Comparison of ENCODE assay signal across 8 cellular contexts in the genomic region with DNA sequence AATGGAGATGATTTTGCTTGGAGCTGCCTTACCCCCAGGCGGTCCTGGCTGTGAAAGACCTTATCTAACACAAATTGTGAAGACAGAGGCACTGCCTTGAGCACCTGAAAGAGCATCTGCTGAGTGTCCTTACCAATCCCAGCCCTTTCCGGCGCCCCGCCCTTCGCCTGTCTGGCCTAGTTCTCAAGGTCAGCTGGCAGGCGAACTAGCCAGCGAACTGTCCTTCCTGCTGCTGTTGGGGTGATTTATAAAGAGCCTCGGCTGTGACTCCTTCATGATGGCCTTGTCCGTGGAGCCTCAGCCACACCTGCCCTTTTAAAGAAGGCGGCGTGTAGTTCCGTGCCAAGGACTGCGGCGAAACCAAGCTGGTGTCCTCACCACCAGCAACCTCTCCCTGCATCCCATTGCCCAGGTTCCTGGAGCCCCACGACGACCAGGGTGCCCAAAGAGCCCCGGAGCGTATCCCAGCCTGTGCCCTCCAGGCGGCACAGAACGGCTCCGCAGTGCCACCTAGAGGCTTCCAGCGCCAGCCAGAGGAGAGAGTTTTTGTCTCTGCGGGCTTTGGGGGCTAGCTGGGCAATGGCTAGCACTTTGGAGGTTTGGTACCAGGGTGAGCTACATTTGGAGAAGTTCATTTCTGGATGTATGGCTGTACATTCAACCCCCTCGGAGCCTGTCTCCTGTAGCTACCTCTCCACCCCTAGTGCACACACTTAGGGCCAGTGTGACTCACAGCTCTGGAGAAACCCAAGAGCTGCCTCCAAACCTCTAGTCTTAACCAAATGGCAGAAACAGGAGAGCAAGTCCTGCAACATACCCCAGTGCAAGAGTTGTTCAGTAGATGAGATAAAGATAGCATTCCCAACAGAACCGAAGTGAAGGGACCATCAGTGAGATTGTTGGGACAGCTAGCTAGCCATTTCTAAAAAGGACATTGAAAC. TPM values are rescaled to one million over a fixed set of nuclear protein-coding genes. Genes with fewer than 3 reads are reported as not detected.
A peak's percentile ranks its signal among the peaks of the same experiment; 100 is the strongest.
DNase-seq lines count a peak whose midpoint lies in the region; ATAC-seq and TF ChIP-seq lines count a peak whose summit lies in the region.

No MANE protein-coding gene starts in this region.

- peak; percentile 54 for ATAC-seq in CD8-positive, alpha-beta T cell
- ATAC-seq in GM19324 (IDR thresholded peaks at IDR 0.05; ENCODE audit: low FRiP score, unreplicated experiment) = peak; percentile 73
- peak; percentile 84 for ATAC-seq in WTC11
- no peak for ATAC-seq in HG02840 (IDR thresholded peaks at IDR 0.05; ENCODE audit: low FRiP score, unreplicated experiment)

- peaks cover 3% of the 10 kb centered on the region for H3K4me1 Mint-ChIP-seq in CD8-positive, alpha-beta T cell (ENCODE audit: low read depth)
- H3K4me1 Mint-ChIP-seq in WTC11 = peaks cover 18% of the 10 kb centered on the region

- DNase-seq in CD8-positive, alpha-beta T cell = peak; percentile 4 to 54 (median 22)
- peak; percentile 21 for DNase-seq in HuH-7 (ENCODE audit: low spot score)
- peak; percentile 68 for DNase-seq in WTC11 (ENCODE audit: low spot score)
- DNase-seq in coronary artery (ENCODE audit: low spot score) = no peak
- DNase-seq in medulla oblongata (ENCODE audit: extremely low spot score) = peak; percentile 19
- peak; percentile 34 to 39 for DNase-seq in thyroid gland

- H3K27me3 Mint-ChIP-seq in CD8-positive, alpha-beta T cell (ENCODE audit: low read depth) = peaks cover 16% of the 10 kb centered on the region
- H3K27me3 Mint-ChIP-seq in WTC11 (ENCODE audit: low read depth) = no peaks in the 10 kb centered on the region

- no peak overlapping the region for H3K27ac Mint-ChIP-seq in CD8-positive, alpha-beta T cell
- H3K27ac Mint-ChIP-seq in WTC11 = no peak overlapping the region

- 26 to 45% methylated on average over 2 to 4 of the region's 25 CpGs for WGBS in thyroid gland, 2 donors

- peak overlapping the region; percentile 37 for H3K4me3 Mint-ChIP-seq in CD8-positive, alpha-beta T cell
- H3K4me3 Mint-ChIP-seq in WTC11 = peak overlapping the region; percentile 57

- CTCF ChIA-PET in CD8-positive, alpha-beta T cell (lab: Charles Lee) = interaction anchor here (0.8 to 2.1 kb wide), 2 partner anchors 16 to 45 kb away, joined by 3 to 5 read pairs; no protein-coding TSS in a partner anchor
- CTCF ChIA-PET in WTC11 (lab: Charles Lee) = interaction anchor here (0.8 to 4.8 kb wide), 17 partner anchors 11 to 588 kb away, joined by 3 to 56 read pairs (median 7); partner anchors contain the start of genes GPR50 and VMA21

- H3K4me1 ChIP-seq in CD8-positive, alpha-beta T cell (ENCODE audit: insufficient read depth, low read length) = peaks cover 6% of the 10 kb centered on the region
- H3K4me1 ChIP-seq in thyroid gland = no peaks in the 10 kb centered on the region

- peak; percentile 45 for TF ChIP-seq CTCF in CD8-positive, alpha-beta T cell (IDR thresholded peaks at IDR 0.05)
- TF ChIP-seq CTCF in WTC11 (IDR thresholded peaks at IDR 0.05) (peak; percentile 40), coronary artery (IDR thresholded peaks at IDR 0.05) (peak; percentile 22), thyroid gland (IDR thresholded peaks at IDR 0.05) (peak in 4 of 6 experiments; percentile 16 to 61 (median 30))

- H3K27ac ChIP-seq in CD8-positive, alpha-beta T cell (ENCODE audit: low read depth, low read length) = no peak overlapping the region
- H3K27ac ChIP-seq in coronary artery (no peak overlapping the region), thyroid gland (no peak overlapping the region)

- no peaks in the 10 kb centered on the region for H3K9me3 ChIP-seq in CD8-positive, alpha-beta T cell (ENCODE audit: low read length)
- no peaks in the 10 kb centered on the region for H3K9me3 ChIP-seq in thyroid gland

- no peaks in the 10 kb centered on the region for H3K9me3 Mint-ChIP-seq in CD8-positive, alpha-beta T cell
- H3K9me3 Mint-ChIP-seq in WTC11 = no peaks in the 10 kb centered on the region

- intact Hi-C loops in CD8-positive, alpha-beta T cell (cut with DNase I, micrococcal nuclease) = loop anchor here (5.0 to 10.0 kb wide), 3 partner anchors 37 to 208 kb away; partner anchors contain the start of gene VMA21 (in 1 of the 2)
- intact Hi-C loops in thyroid gland (cut with DNase I) = no loop called here

- H3K36me3 Mint-ChIP-seq in CD8-positive, alpha-beta T cell = no peaks in the 10 kb centered on the region
- no peaks in the 10 kb centered on the region for H3K36me3 Mint-ChIP-seq in WTC11

- H3K36me3 ChIP-seq in CD8-positive, alpha-beta T cell (ENCODE audit: insufficient read depth, low read length) = no peaks in the 10 kb centered on the region
- H3K36me3 ChIP-seq in thyroid gland = no peaks in the 10 kb centered on the region

- POLR2A ChIA-PET in CD8-positive, alpha-beta T cell (lab: Charles Lee) = no interaction called here
- POLR2A ChIA-PET in WTC11 (lab: Charles Lee) = interaction anchor here (1.0 kb wide), 1 partner anchor 182 kb away, joined by 6 read pairs; no protein-coding TSS in a partner anchor

- no peak for TF ChIP-seq POLR2A in thyroid gland (IDR thresholded peaks at IDR 0.05)

- no peaks in the 10 kb centered on the region for H3K27me3 ChIP-seq in CD8-positive, alpha-beta T cell (ENCODE audit: insufficient read depth, low read length)
- H3K27me3 ChIP-seq in thyroid gland = no peaks in the 10 kb centered on the region

- no peak overlapping the region for H3K4me3 ChIP-seq in CD8-positive, alpha-beta T cell (ENCODE audit: low read depth, low read length)
- H3K4me3 ChIP-seq in coronary artery (no peak overlapping the region), thyroid gland (replicated peaks in 1 of 3) (no peak overlapping the region)

TF ChIP-seq in WTC11, 78 proteins besides CTCF, POLR2A, EP300 and RAD21:
- TF ChIP-seq ZNF423 (CRISPR knock-in tag; IDR thresholded peaks at IDR 0.05) (peak; percentile 89), NR1H2 (CRISPR knock-in tag; IDR thresholded peaks at IDR 0.05) (no peak), CBFB (CRISPR knock-in tag; IDR thresholded peaks at IDR 0.05; ENCODE audit: low read depth) (no peak), ETV6 (CRISPR knock-in tag; IDR thresholded peaks at IDR 0.05) (no peak)

RNA-seq across cellular contexts. Expression of gene VMA21, which starts 36.8 kb away (rescaled TPM):
- 10 to 100 TPM; 17.9 to 19.3 TPM for total RNA-seq in CD8-positive, alpha-beta T cell
- total RNA-seq in WTC11 (2021) (51.4 to 54.9 TPM (median 52.8 TPM) in 3 replicates), thyroid gland (10 to 100 TPM; 39.4 to 55.3 (median 49.0) TPM)
